ENCODE assay signal across 21 cellular contexts in the genomic region with DNA sequence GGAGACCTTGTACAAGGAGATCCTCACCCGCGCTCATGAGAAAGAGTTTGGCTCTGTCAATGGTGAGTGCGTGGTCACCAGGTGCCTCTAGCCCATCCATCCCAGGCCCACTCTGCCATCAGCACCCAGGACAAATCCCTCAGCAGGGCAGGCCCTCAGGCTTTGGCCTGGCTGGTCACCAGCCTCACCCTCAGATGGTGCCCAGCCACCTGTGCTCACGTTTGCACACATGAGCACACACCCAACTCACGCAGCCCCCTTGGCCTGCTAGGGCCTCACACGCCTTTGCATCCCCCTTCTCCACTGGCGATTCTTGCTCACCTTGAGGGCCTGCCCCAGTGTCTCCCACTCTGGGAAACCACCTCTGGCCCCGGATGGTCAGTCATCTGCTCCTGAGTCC. TPM values are rescaled to one million over a fixed set of nuclear protein-coding genes. Genes with fewer than 3 reads are reported as not detected.
"Had no signal": no experiment of that assay in that cellular context is flagged by ENCODE, and none has a peak within 500 bp of the region (broad histone marks: within the 10 kb centered on the region; RNA-seq: fewer than 3 reads in every experiment).

No MANE protein-coding gene starts in this region.

- H3K4me3 Mint-ChIP-seq: activated CD4-positive, alpha-beta T cell treated with anti-CD3 and anti-CD28 coated beads, Interleukin-2, amount 10 ng/mL, durations not matched to agents 7 days and 5 days; activated CD8-positive, alpha-beta memory T cell treated with anti-CD3 and anti-CD28 coated beads, Interleukin-2, amount 10 ng/mL, durations not matched to agents 7 days and 5 days; activated CD8-positive, alpha-beta T cell treated with anti-CD3 and anti-CD28 coated beads for 36 hours; activated naive CD8-positive, alpha-beta T cell; mesothelial cell of epicardium; stimulated activated naive CD8-positive, alpha-beta T cell treated with anti-CD3 and anti-CD28 coated beads, Interleukin-15, Interleukin-2, amounts not matched to agents 100 ng/mL and 50 ng/mL, for 24 hours had no signal

- DNase-seq: activated CD4-positive, CD25-positive, alpha-beta regulatory T cell treated with anti-CD3 and anti-CD28 coated beads, Interleukin-2, amount 50 U/mL, for 72 hours; activated gamma-delta T cell treated with Interleukin-2 at 50 U/mL for 16 hours; activated T-cell treated with anti-CD3 and anti-CD28 coated beads for 4 hours; amniotic stem cell; colonic mucosa; dorsolateral prefrontal cortex; hypothalamus; left ventricle myocardium inferior; tibial artery had no signal

- ATAC-seq: activated CD8-positive, alpha-beta memory T cell treated with anti-CD3 and anti-CD28 coated beads, Interleukin-2, amount 10 ng/mL, durations not matched to agents 7 days and 5 days; activated CD8-positive, alpha-beta T cell treated with anti-CD3 and anti-CD28 coated beads for 36 hours; gastroesophageal sphincter; naive thymus-derived CD8-positive, alpha-beta T cell had no signal

- H3K36me3 Mint-ChIP-seq: activated naive CD8-positive, alpha-beta T cell had no signal

- H3K27ac Mint-ChIP-seq: activated CD4-positive, alpha-beta T cell treated with anti-CD3 and anti-CD28 coated beads, Interleukin-2, amount 10 ng/mL, durations not matched to agents 7 days and 5 days; activated CD8-positive, alpha-beta memory T cell treated with anti-CD3 and anti-CD28 coated beads, Interleukin-2, amount 10 ng/mL, durations not matched to agents 7 days and 5 days; activated CD8-positive, alpha-beta T cell treated with anti-CD3 and anti-CD28 coated beads for 36 hours; activated naive CD8-positive, alpha-beta T cell; mesothelial cell of epicardium; stimulated activated naive CD8-positive, alpha-beta T cell treated with anti-CD3 and anti-CD28 coated beads, Interleukin-15, Interleukin-2, amounts not matched to agents 100 ng/mL and 50 ng/mL, for 24 hours had no signal

- H3K9me3 Mint-ChIP-seq: activated CD4-positive, alpha-beta T cell treated with anti-CD3 and anti-CD28 coated beads, Interleukin-2, amount 10 ng/mL, durations not matched to agents 7 days and 5 days; activated CD8-positive, alpha-beta T cell treated with anti-CD3 and anti-CD28 coated beads for 36 hours; mesothelial cell of epicardium; stimulated activated naive CD8-positive, alpha-beta T cell treated with anti-CD3 and anti-CD28 coated beads, Interleukin-15, Interleukin-2, amounts not matched to agents 100 ng/mL and 50 ng/mL, for 24 hours had no signal

- H3K27me3 Mint-ChIP-seq: activated CD4-positive, alpha-beta T cell treated with anti-CD3 and anti-CD28 coated beads, Interleukin-2, amount 10 ng/mL, durations not matched to agents 7 days and 5 days; activated CD8-positive, alpha-beta memory T cell treated with anti-CD3 and anti-CD28 coated beads, Interleukin-2, amount 10 ng/mL, durations not matched to agents 7 days and 5 days; activated CD8-positive, alpha-beta T cell treated with anti-CD3 and anti-CD28 coated beads for 36 hours; activated naive CD8-positive, alpha-beta T cell; stimulated activated naive CD8-positive, alpha-beta T cell treated with anti-CD3 and anti-CD28 coated beads, Interleukin-15, Interleukin-2, amounts not matched to agents 100 ng/mL and 50 ng/mL, for 24 hours had no signal

RNA-seq across cellular contexts. Expression of gene CNIH2, which starts 13.6 kb away (rescaled TPM):
- total RNA-seq: bronchial epithelial cell, left ventricle myocardium inferior had no signal

RNA-seq across cellular contexts. Expression of gene TMEM151A, which starts 27.3 kb away (rescaled TPM):
- total RNA-seq: activated CD4-positive, alpha-beta T cell treated with anti-CD3 and anti-CD28 coated beads, Interleukin-2, amount 10 ng/mL, durations not matched to agents 7 days and 5 days; activated CD8-positive, alpha-beta memory T cell treated with anti-CD3 and anti-CD28 coated beads, Interleukin-2, amount 10 ng/mL, durations not matched to agents 7 days and 5 days; activated CD8-positive, alpha-beta T cell treated with anti-CD3 and anti-CD28 coated beads for 36 hours; bronchial epithelial cell; left ventricle myocardium inferior; lung microvascular endothelial cell; T-helper 2 cell treated with Interferon-gamma antibody and Interleukin-4, amounts not matched to agents 100 ng/mL and 5 ng/mL, for 36 hours; ureter had no signal
